30 cellular contexts compared by ENCODE assay signal in the genomic region with DNA sequence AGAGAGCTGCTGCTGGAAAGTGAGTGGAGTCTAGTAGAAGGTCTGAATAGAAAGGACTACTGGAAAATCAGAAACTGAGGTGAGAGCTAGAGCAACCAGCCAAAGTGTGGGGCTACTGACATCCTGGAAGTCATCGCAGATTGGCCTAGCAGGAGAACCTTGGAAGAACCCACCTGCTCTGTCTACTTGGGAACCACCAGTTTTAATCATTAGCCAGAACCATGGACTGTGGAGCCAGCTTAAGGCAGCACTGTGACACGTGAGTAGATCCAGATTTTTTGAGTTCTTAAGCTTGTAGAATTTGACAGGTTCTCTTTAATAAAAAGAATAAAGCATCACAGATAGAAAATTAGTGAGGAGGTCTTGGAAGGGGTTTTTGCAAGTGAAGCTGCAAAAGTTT.
"Had no signal": no experiment of that assay in that cellular context is flagged by ENCODE, and none has a peak within 500 bp of the region (broad histone marks: within the 10 kb centered on the region; RNA-seq: fewer than 3 reads in every experiment).

No MANE protein-coding gene starts in this region.

- ATAC-seq: naive thymus-derived CD8-positive, alpha-beta T cell; natural killer cell treated with Interleukin-12 subunit alpha and Interleukin-12 subunit beta and Interleukin-15 and Interleukin-18, amount 100 ng/mL, for 72 hours; psoas muscle; right cardiac atrium; sciatic nerve; stimulated activated memory B cell treated with anti-CD40 and anti-IgM and Interleukin-4, amounts not matched to agents 10 μg/mL and 1 μg/mL and 100 μg/mL, for 72 hours; stimulated activated naive CD8-positive, alpha-beta T cell treated with anti-CD3 and anti-CD28 coated beads, Interleukin-15, amount 100 ng/mL, for 72 hours; stimulated activated naive CD8-positive, alpha-beta T cell treated with anti-CD3 and anti-CD28 coated beads, Interleukin-15, Interleukin-2, amounts not matched to agents 100 U/mL and 50 U/mL, for 24 hours had no signal

- H3K4me2 ChIP-seq: smooth muscle cell had no signal

- H3K36me3 ChIP-seq: neutrophil, spleen, suprapubic skin, tibial artery, transverse colon, vagina had no signal

- H2AFZ ChIP-seq: parathyroid adenoma had no signal

- H3K4me3 ChIP-seq: psoas muscle, skin epidermis, smooth muscle cell, spleen, suprapubic skin, testis, tibial artery, transverse colon, vagina had no signal

- H3K27me3 ChIP-seq: neutrophil, spleen, suprapubic skin, testis, tibial artery, transverse colon, vagina had no signal

- H3K4me1 ChIP-seq: parathyroid adenoma, psoas muscle, spleen, suprapubic skin, testis, tibial artery, transverse colon, vagina had no signal

- H3K27ac ChIP-seq: neutrophil, parathyroid adenoma, psoas muscle, skin epidermis, spleen, suprapubic skin, testis, tibial artery, transverse colon, vagina had no signal

- DNase-seq: naive B cell; naive thymus-derived CD8-positive, alpha-beta T cell; nephron progenitor cell; nucleus accumbens; posterior cingulate gyrus; psoas muscle; right cardiac atrium; spleen; stimulated activated CD4-positive, alpha-beta T cell treated with anti-CD3 and anti-CD28 coated beads, Interleukin-12 subunit alpha, Interleukin-12 subunit beta, amount 100 ng/mL, for 4 hours; stimulated activated CD4-positive, alpha-beta T cell treated with anti-CD3 and anti-CD28 coated beads, Interleukin-1b, Interleukin-23, amount 100 ng/mL, for 48 hours; stimulated activated CD4-positive, alpha-beta T cell treated with anti-CD3 and anti-CD28 coated beads, Interleukin-4, amount 100 ng/mL, for 1 hour; stimulated activated CD4-positive, alpha-beta T cell treated with anti-CD3 and anti-CD28 coated beads, Interleukin-4, amount 100 ng/mL, for 4 hours; stimulated activated CD8-positive, alpha-beta memory T cell treated with anti-CD3 and anti-CD28 coated beads, Interleukin-4, amount 100 ng/mL, for 48 hours; stimulated activated naive CD4-positive, alpha-beta T cell; stimulated activated naive CD8-positive, alpha-beta T cell treated with anti-CD3 and anti-CD28 coated beads, Interleukin-15, amount 100 ng/mL, for 72 hours; stimulated activated naive CD8-positive, alpha-beta T cell treated with anti-CD3 and anti-CD28 coated beads, Interleukin-15, Interleukin-2, amounts not matched to agents 100 U/mL and 50 U/mL, for 24 hours; substantia nigra; testis; tibial artery; transverse colon had no signal

- FAIRE-seq: urothelium cell line had no signal

- H3K79me2 ChIP-seq: parathyroid adenoma had no signal

- H3K9me3 ChIP-seq: neutrophil, suprapubic skin, testis, tibial artery, transverse colon, vagina had no signal

- H3K9ac ChIP-seq: parathyroid adenoma had no signal
